13 cellular contexts compared by ENCODE assay signal in the genomic region with DNA sequence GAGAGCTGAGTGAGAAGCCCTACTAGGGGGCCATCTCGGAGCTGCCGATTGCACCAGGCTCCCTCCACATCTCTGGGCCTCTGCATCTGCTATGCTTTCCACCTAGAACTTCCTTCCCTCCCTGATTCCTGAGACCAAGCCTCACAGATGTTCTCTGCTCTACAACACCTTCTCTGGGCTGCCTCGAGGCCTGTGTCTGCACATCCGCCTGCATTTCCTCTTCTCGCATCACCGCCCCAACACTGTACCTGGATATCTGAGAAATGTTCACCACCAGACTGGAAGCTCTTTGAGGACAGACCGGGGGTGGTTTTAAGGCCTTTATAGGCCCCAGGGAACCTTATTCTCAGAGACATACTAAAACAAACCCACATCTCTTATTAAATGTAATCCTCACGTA. TPM values are rescaled to one million over a fixed set of nuclear protein-coding genes. Genes with fewer than 3 reads are reported as not detected.
DNase-seq lines count a peak whose midpoint lies in the region; ATAC-seq and TF ChIP-seq lines count a peak whose summit lies in the region.
"Had no signal": no experiment of that assay in that cellular context is flagged by ENCODE, and none has a peak within 500 bp of the region (broad histone marks: within the 10 kb centered on the region; RNA-seq: fewer than 3 reads in every experiment).

No MANE protein-coding gene starts in this region.

- POLR2A ChIA-PET in HCT116 (lab: Charles Lee): interaction anchor here (1.4 kb wide), 1 partner anchor 11 kb away, joined by 4 read pairs; no protein-coding TSS in a partner anchor

- H2AFZ ChIP-seq in HCT116 (ENCODE audit: low read depth, low read length, poor library complexity, severe bottlenecking): no peak overlapping the region

- H3K4me1 ChIP-seq in HCT116 (ENCODE audit: control insufficient read depth in 1 of 2, insufficient read depth in 2 of 2, low read length in 2 of 2) (peaks cover 58 to 79% of the 10 kb centered on the region in 2 experiments), SJCRH30 (peaks cover 51% of the 10 kb centered on the region), right atrium auricular region (peaks cover 0 to 72% of the 10 kb centered on the region in 2 donors), gastrocnemius medialis (peaks cover 16 to 29% of the 10 kb centered on the region in 2 donors)

- TF ChIP-seq POLR2A in HCT116 (IDR thresholded peaks at IDR 0.05; ENCODE audit: borderline replicate concordance, extremely low read depth, insufficient read depth, insufficient read length) (no peak), gastrocnemius medialis (IDR thresholded peaks at IDR 0.05) (no peak)

- H3K9me2 ChIP-seq in HCT116 (ENCODE audit: insufficient read depth): no peaks in the 10 kb centered on the region

- no peaks in the 10 kb centered on the region for H3K9me3 Mint-ChIP-seq in glutamatergic neuron (ENCODE audit: unreplicated experiment)
- H3K9me3 Mint-ChIP-seq: activated naive CD8-positive, alpha-beta T cell treated with anti-CD3 and anti-CD28 coated beads, Interleukin-2, amount 10 ng/mL, durations not matched to agents 7 days and 5 days; CD4-positive, alpha-beta memory T cell had no signal

- no peaks in the 10 kb centered on the region for H3K27me3 Mint-ChIP-seq in glutamatergic neuron (ENCODE audit: unreplicated experiment)
- H3K27me3 Mint-ChIP-seq: activated CD8-positive, alpha-beta memory T cell treated with anti-CD3 and anti-CD28 coated beads, Interleukin-2, amount 10 ng/mL, durations not matched to agents 7 days and 5 days; activated naive CD8-positive, alpha-beta T cell treated with anti-CD3 and anti-CD28 coated beads, Interleukin-2, amount 10 ng/mL, durations not matched to agents 7 days and 5 days; CD4-positive, alpha-beta memory T cell had no signal

- H3K36me3 Mint-ChIP-seq in glutamatergic neuron (ENCODE audit: unreplicated experiment): no peaks in the 10 kb centered on the region
- H3K36me3 Mint-ChIP-seq: activated CD8-positive, alpha-beta memory T cell treated with anti-CD3 and anti-CD28 coated beads, Interleukin-2, amount 10 ng/mL, durations not matched to agents 7 days and 5 days; activated naive CD8-positive, alpha-beta T cell treated with anti-CD3 and anti-CD28 coated beads, Interleukin-2, amount 10 ng/mL, durations not matched to agents 7 days and 5 days had no signal

- RAD21 ChIA-PET in HCT116 (lab: Charles Lee; ENCODE audit: low non-redundant PET in 1 of 2, low total read pairs in 2 of 2, uncharacterized antibody in 2 of 2, unreplicated experiment in 2 of 2): no interaction called here

- CTCF ChIA-PET in HCT116 (lab: Charles Lee): no interaction called here

- no peak overlapping the region for H3K27ac Mint-ChIP-seq in glutamatergic neuron (ENCODE audit: unreplicated experiment)
- H3K27ac Mint-ChIP-seq: activated CD8-positive, alpha-beta memory T cell treated with anti-CD3 and anti-CD28 coated beads, Interleukin-2, amount 10 ng/mL, durations not matched to agents 7 days and 5 days; activated naive CD8-positive, alpha-beta T cell treated with anti-CD3 and anti-CD28 coated beads, Interleukin-2, amount 10 ng/mL, durations not matched to agents 7 days and 5 days had no signal

- no TSS peak for BruUV-seq in HCT116 (replicated peaks; lab: Mats Ljungman, UMichigan)

- H3K4me2 ChIP-seq in HCT116 (ENCODE audit: low read length): peak overlapping the region; percentile 72; the same call in 1 of the 2 replicates

- intact Hi-C loops in HCT116 (cut with micrococcal nuclease) (no loop called here), gastrocnemius medialis (cut with DNase I; ENCODE audit: low total_unique reads) (no loop called here)

- no peaks in the 10 kb centered on the region for H3K79me2 ChIP-seq in HCT116 (ENCODE audit: insufficient read depth, low read length)

- no peaks in the 10 kb centered on the region for H3K27me3 ChIP-seq in HCT116 (ENCODE audit: insufficient read depth, low read length)
- no peaks in the 10 kb centered on the region for H3K27me3 ChIP-seq in SJCRH30
- no peaks in the 10 kb centered on the region for H3K27me3 ChIP-seq in right atrium auricular region
- H3K27me3 ChIP-seq in gastrocnemius medialis: no peaks in the 10 kb centered on the region

- H3K36me3 ChIP-seq in HCT116 (ENCODE audit: control insufficient read depth in 1 of 2, insufficient read depth in 2 of 2, low read length in 2 of 2) (no peaks in the 10 kb centered on the region), SJCRH30 (no peaks in the 10 kb centered on the region), right atrium auricular region (no peaks in the 10 kb centered on the region), gastrocnemius medialis (no peaks in the 10 kb centered on the region)

- H3K9ac ChIP-seq in HCT116 (ENCODE audit: low read length): peak overlapping the region; percentile 30; the same call in 1 of the 2 replicates

- TF ChIP-seq RAD21 in HCT116 (IDR thresholded peaks at IDR 0.05; ENCODE audit: low read depth): no peak

- no peak for TF ChIP-seq CTCF in HCT116 (IDR thresholded peaks at IDR 0.05 in 2 of 3, conservative IDR thresholded peaks at IDR 0.05 in 1 of 3; ENCODE audit: borderline replicate concordance in 1 of 3, insufficient read depth in 1 of 3, low read depth in 2 of 3, low read length in 2 of 3)
- TF ChIP-seq CTCF in right atrium auricular region (IDR thresholded peaks at IDR 0.05): no peak
- TF ChIP-seq CTCF in gastrocnemius medialis (IDR thresholded peaks at IDR 0.05 in 4 of 5, conservative IDR thresholded peaks at IDR 0.05 in 1 of 5): no peak
- no peak for TF ChIP-seq CTCF in glutamatergic neuron (IDR thresholded peaks at IDR 0.05; ENCODE audit: partially characterized antibody, unreplicated experiment)

- H3K4me3 Mint-ChIP-seq in glutamatergic neuron (ENCODE audit: unreplicated experiment): no peak overlapping the region
- H3K4me3 Mint-ChIP-seq: activated CD8-positive, alpha-beta memory T cell treated with anti-CD3 and anti-CD28 coated beads, Interleukin-2, amount 10 ng/mL, durations not matched to agents 7 days and 5 days; activated naive CD8-positive, alpha-beta T cell treated with anti-CD3 and anti-CD28 coated beads, Interleukin-2, amount 10 ng/mL, durations not matched to agents 7 days and 5 days; CD4-positive, alpha-beta memory T cell had no signal

- no peaks in the 10 kb centered on the region for H4K20me1 ChIP-seq in HCT116 (ENCODE audit: insufficient read depth)

- in situ Hi-C loops in gastrocnemius medialis (cut with MboI; ENCODE audit: low sequenced_read_pairs in 4 of 4): no loop called here

- ATAC-seq in HCT116 (no peak), gastrocnemius medialis (no peak), HG02642 (IDR thresholded peaks at IDR 0.05; ENCODE audit: poor library complexity, unreplicated experiment) (no peak), GM19023 (IDR thresholded peaks at IDR 0.05; ENCODE audit: unreplicated experiment) (no peak)
- ATAC-seq: activated CD8-positive, alpha-beta memory T cell treated with anti-CD3 and anti-CD28 coated beads, Interleukin-2, amount 10 ng/mL, durations not matched to agents 7 days and 5 days had no signal

- H3K4me3 ChIP-seq in HCT116 (replicated peaks in 1 of 2; ENCODE audit: low read depth in 1 of 2, low read length in 2 of 2) (no peak overlapping the region), SJCRH30 (no peak overlapping the region), right atrium auricular region (no peak overlapping the region), gastrocnemius medialis (no peak overlapping the region)

- H3K9me3 ChIP-seq in HCT116 (ENCODE audit: control insufficient read depth in 1 of 2, insufficient read depth in 1 of 2, low read depth in 1 of 2, low read length in 2 of 2) (no peaks in the 10 kb centered on the region), SJCRH30 (replicated peaks) (no peaks in the 10 kb centered on the region), right atrium auricular region (no peaks in the 10 kb centered on the region), gastrocnemius medialis (no peaks in the 10 kb centered on the region)

- peak overlapping the region; percentile 90 for H3K27ac ChIP-seq in HCT116 (ENCODE audit: low read depth, low read length)
- H3K27ac ChIP-seq in SJCRH30: peak overlapping the region; percentile 87
- peak overlapping the region; percentile 66 to 76 for H3K27ac ChIP-seq in right atrium auricular region
- peak overlapping the region; percentile 55 to 73 (median 64) for H3K27ac ChIP-seq in gastrocnemius medialis

- DNase-seq in HCT116 (ENCODE audit: low read depth, low spot score): no peak
- no peak for DNase-seq in SJCRH30
- DNase-seq in right atrium auricular region (ENCODE audit: low spot score): no peak
- DNase-seq in gastrocnemius medialis: no peak
- DNase-seq in germinal center (ENCODE audit: low spot score): no peak
- no peak for DNase-seq in glutamatergic neuron
- DNase-seq: activated CD8-positive, alpha-beta memory T cell treated with anti-CD3 and anti-CD28 coated beads, Interleukin-2, amount 10 ng/mL, durations not matched to agents 7 days and 5 days; activated naive CD8-positive, alpha-beta T cell treated with anti-CD3 and anti-CD28 coated beads, Interleukin-2, amount 10 ng/mL, durations not matched to agents 7 days and 5 days; CD4-positive, alpha-beta memory T cell; NCI-H510A; SHP77 treated with DMSO at 0.1 percent for 48 hours had no signal

- H3K4me1 Mint-ChIP-seq in glutamatergic neuron (ENCODE audit: low read depth, unreplicated experiment): peaks cover 19% of the 10 kb centered on the region

TF ChIP-seq in HCT116, 20 proteins besides CTCF, POLR2A, EP300 and RAD21 (continues in another document):
- no peak for TF ChIP-seq TCF7L2 (IDR thresholded peaks at IDR 0.05; ENCODE audit: borderline replicate concordance, extremely low read depth, insufficient read depth, insufficient read length)

RNA-seq across cellular contexts. Expression of gene CTNNBIP1, which starts 20.7 kb away (rescaled TPM):
- total RNA-seq in HCT116 (2021; ENCODE audit: unreplicated experiment): 31.3 TPM
- 33.7 and 43.0 TPM in 2 replicates for polyA plus RNA-seq in HCT116 (2012)
- 32.9 and 35.3 TPM in 2 replicates for total RNA-seq in SJCRH30 (2014; rRNA removed; shearing (Covaris generic))
- total RNA-seq in right atrium auricular region: 10 to 100 TPM; 22.3 to 31.9 TPM
- total RNA-seq in gastrocnemius medialis: 10 to 100 TPM; 10.3 to 13.2 (median 10.4) TPM
- total RNA-seq in glutamatergic neuron (ENCODE audit: unreplicated experiment): 50.7 TPM

RNA-seq across cellular contexts. Expression of gene LZIC, which starts 53.8 kb away (rescaled TPM):
- total RNA-seq in HCT116 (2021; ENCODE audit: unreplicated experiment): 26.6 TPM
- polyA plus RNA-seq in HCT116 (2012): 11.1 and 16.2 TPM in 2 replicates
- 68.0 and 69.4 TPM in 2 replicates for total RNA-seq in SJCRH30 (2014; rRNA removed; shearing (Covaris generic))
- 10 to 100 TPM; 25.0 to 32.1 TPM for total RNA-seq in right atrium auricular region
- total RNA-seq in gastrocnemius medialis: 10 to 100 TPM in 3 of 4 donors, 1 to 10 TPM in 1; 9.4 to 21.7 (median 19.4) TPM
- total RNA-seq in glutamatergic neuron (ENCODE audit: unreplicated experiment): 34.3 TPM

RNA-seq across cellular contexts. Expression of gene NMNAT1, which starts 53.9 kb away (rescaled TPM):
- total RNA-seq in HCT116 (2021; ENCODE audit: unreplicated experiment): 8.6 TPM
- 5.7 and 5.9 TPM in 2 replicates for polyA plus RNA-seq in HCT116 (2012)
- 5.5 and 5.7 TPM in 2 replicates for total RNA-seq in SJCRH30 (2014; rRNA removed; shearing (Covaris generic))
- 10 to 100 TPM; 10.0 to 13.9 TPM for total RNA-seq in right atrium auricular region
- 10 to 100 TPM in 1 of 4 donors, 1 to 10 TPM in 3; 5.6 to 12.4 (median 8.8) TPM for total RNA-seq in gastrocnemius medialis
- total RNA-seq in glutamatergic neuron (ENCODE audit: unreplicated experiment): 7.0 TPM
